ENCODE assay signal across 27 cellular contexts in the genomic region with DNA sequence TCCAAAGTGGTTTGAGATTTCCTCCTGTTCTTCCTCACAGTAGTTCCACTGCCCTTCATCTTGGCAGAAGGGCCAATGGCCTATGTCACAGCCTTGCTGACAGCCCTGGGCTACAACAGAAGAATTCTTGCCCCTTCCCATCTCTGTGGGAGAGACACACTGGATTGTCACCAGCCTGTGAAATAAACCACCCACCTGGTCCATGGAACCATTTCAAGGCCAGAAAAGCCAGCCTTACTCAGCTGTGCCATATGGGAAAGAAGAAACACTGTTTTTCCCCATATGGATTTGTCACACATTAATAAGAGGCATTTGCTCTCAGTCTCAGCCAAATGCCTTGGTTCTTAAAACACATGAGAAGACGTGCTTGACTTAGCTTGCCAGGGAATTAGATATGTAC.
"Had no signal": no experiment of that assay in that cellular context is flagged by ENCODE, and none has a peak within 500 bp of the region (broad histone marks: within the 10 kb centered on the region; RNA-seq: fewer than 3 reads in every experiment).

No MANE protein-coding gene starts in this region.

- H3K36me3 Mint-ChIP-seq: activated naive CD4-positive, alpha-beta T cell treated with anti-CD3 and anti-CD28 coated beads, Interleukin-2, amount 10 ng/mL, durations not matched to agents 7 days and 5 days; stimulated activated effector memory CD8-positive, alpha-beta T cell treated with anti-CD3 and anti-CD28 coated beads, Interleukin-12 subunit alpha, Interleukin-12 subunit beta, amount 100 ng/mL, for 72 hours had no signal

- H3K4me3 Mint-ChIP-seq: activated CD4-positive, alpha-beta memory T cell treated with anti-CD3 and anti-CD28 coated beads, Interleukin-2, amount 10 ng/mL, durations not matched to agents 7 days and 5 days; activated CD4-positive, alpha-beta T cell treated with anti-CD3 and anti-CD28 coated beads, Interleukin-2, amount 10 ng/mL, durations not matched to agents 7 days and 5 days; activated naive CD4-positive, alpha-beta T cell treated with anti-CD3 and anti-CD28 coated beads, Interleukin-2, amount 10 ng/mL, durations not matched to agents 7 days and 5 days; activated naive CD8-positive, alpha-beta T cell treated with anti-CD3 and anti-CD28 coated beads, Interleukin-2, amount 10 ng/mL, durations not matched to agents 7 days and 5 days; activated T-cell treated with anti-CD3 and anti-CD28 coated beads, Interleukin-2, amount 50 U/mL, for 24 hours; mesothelial cell of epicardium; naive B cell; stimulated activated effector memory CD8-positive, alpha-beta T cell treated with anti-CD3 and anti-CD28 coated beads, Interleukin-12 subunit alpha, Interleukin-12 subunit beta, amount 100 ng/mL, for 72 hours; stimulated activated naive CD8-positive, alpha-beta T cell treated with anti-CD3 and anti-CD28 coated beads, Interleukin-15, Interleukin-2, amounts not matched to agents 100 ng/mL and 50 ng/mL, for 24 hours; T-helper 1 cell treated with Interleukin-12 subunit alpha and Interleukin-12 subunit beta and Interleukin-4 antibody, amounts not matched to agents 30 μg/mL and 1 μg/mL, for 36 hours had no signal

- DNase-seq: activated CD4-positive, alpha-beta memory T cell treated with anti-CD3 and anti-CD28 coated beads, Interleukin-2, amount 10 ng/mL, durations not matched to agents 7 days and 5 days; activated CD4-positive, alpha-beta T cell treated with anti-CD3 and anti-CD28 coated beads for 1 hour; activated CD4-positive, alpha-beta T cell treated with anti-CD3 and anti-CD28 coated beads, Interleukin-2, amount 10 ng/mL, durations not matched to agents 7 days and 5 days; activated CD8-positive, alpha-beta memory T cell treated with anti-CD3 and anti-CD28 coated beads, Interleukin-2, amount 50 U/mL, for 48 hours; activated gamma-delta T cell; activated naive CD4-positive, alpha-beta T cell treated with anti-CD3 and anti-CD28 coated beads, Interleukin-2, amount 10 ng/mL, durations not matched to agents 7 days and 5 days; activated naive CD8-positive, alpha-beta T cell treated with anti-CD3 and anti-CD28 coated beads, Interleukin-2, amount 10 ng/mL, durations not matched to agents 7 days and 5 days; activated T-cell treated with anti-CD3 and anti-CD28 coated beads, Interleukin-2, amount 50 U/mL, for 24 hours; amniotic stem cell; central memory CD4-positive, alpha-beta T cell; dermis blood vessel endothelial cell; effector CD4-positive, alpha-beta T cell; gastrocnemius medialis; kidney; left colon; mammary epithelial cell; naive B cell; nucleus accumbens; pancreas; retina; stimulated activated CD4-positive, alpha-beta T cell treated with anti-CD3 and anti-CD28 coated beads, Interleukin-4, amount 100 ng/mL, for 24 hours; T1000; upper lobe of right lung had no signal

- H3K9me3 Mint-ChIP-seq: activated naive CD4-positive, alpha-beta T cell treated with anti-CD3 and anti-CD28 coated beads, Interleukin-2, amount 10 ng/mL, durations not matched to agents 7 days and 5 days; activated T-cell treated with anti-CD3 and anti-CD28 coated beads, Interleukin-2, amount 50 U/mL, for 24 hours; T-helper 1 cell treated with Interleukin-12 subunit alpha and Interleukin-12 subunit beta and Interleukin-4 antibody, amounts not matched to agents 30 μg/mL and 1 μg/mL, for 36 hours had no signal

- H3K27ac Mint-ChIP-seq: activated CD4-positive, alpha-beta memory T cell treated with anti-CD3 and anti-CD28 coated beads, Interleukin-2, amount 10 ng/mL, durations not matched to agents 7 days and 5 days; activated CD4-positive, alpha-beta T cell treated with anti-CD3 and anti-CD28 coated beads, Interleukin-2, amount 10 ng/mL, durations not matched to agents 7 days and 5 days; activated naive CD4-positive, alpha-beta T cell treated with anti-CD3 and anti-CD28 coated beads, Interleukin-2, amount 10 ng/mL, durations not matched to agents 7 days and 5 days; activated naive CD8-positive, alpha-beta T cell treated with anti-CD3 and anti-CD28 coated beads, Interleukin-2, amount 10 ng/mL, durations not matched to agents 7 days and 5 days; activated T-cell treated with anti-CD3 and anti-CD28 coated beads, Interleukin-2, amount 50 U/mL, for 24 hours; mesothelial cell of epicardium; naive B cell; stimulated activated effector memory CD8-positive, alpha-beta T cell treated with anti-CD3 and anti-CD28 coated beads, Interleukin-12 subunit alpha, Interleukin-12 subunit beta, amount 100 ng/mL, for 72 hours; stimulated activated naive CD8-positive, alpha-beta T cell treated with anti-CD3 and anti-CD28 coated beads, Interleukin-15, Interleukin-2, amounts not matched to agents 100 ng/mL and 50 ng/mL, for 24 hours; T-helper 1 cell treated with Interleukin-12 subunit alpha and Interleukin-12 subunit beta and Interleukin-4 antibody, amounts not matched to agents 30 μg/mL and 1 μg/mL, for 36 hours had no signal

- H3K4me1 Mint-ChIP-seq: activated CD4-positive, alpha-beta memory T cell treated with anti-CD3 and anti-CD28 coated beads, Interleukin-2, amount 10 ng/mL, durations not matched to agents 7 days and 5 days; naive B cell; stimulated activated effector memory CD8-positive, alpha-beta T cell treated with anti-CD3 and anti-CD28 coated beads, Interleukin-12 subunit alpha, Interleukin-12 subunit beta, amount 100 ng/mL, for 72 hours had no signal
